In genomic region chr13:60410299-60410698, GRCh38 we compare ENCODE assay signal across 16 cellular contexts. TPM values are rescaled to one million over a fixed set of nuclear protein-coding genes. Genes with fewer than 3 reads are reported as not detected.
DNase-seq lines count a peak whose midpoint lies in the region; ATAC-seq, FAIRE-seq and TF ChIP-seq lines count a peak whose summit lies in the region.
"Had no signal": no experiment of that assay in that cellular context is flagged by ENCODE, and none has a peak within 500 bp of the region (broad histone marks: within the 10 kb centered on the region; RNA-seq: fewer than 3 reads in every experiment).

No MANE protein-coding gene starts in this region.

- intact Hi-C loops in right lobe of liver (cut with DNase I): no loop called here

- H3K27ac Mint-ChIP-seq in CD4-positive, CD25-positive, alpha-beta regulatory T cell: peak overlapping the region in 2 of 3 donors; percentile 24 to 49

- peaks cover 0 to 4% (median 0%) of the 10 kb centered on the region in 7 donors for H3K9me3 Mint-ChIP-seq in CD4-positive, CD25-positive, alpha-beta regulatory T cell

- peaks cover 20% of the 10 kb centered on the region for H3K36me3 Mint-ChIP-seq in CD4-positive, CD25-positive, alpha-beta regulatory T cell

- no peak for TF ChIP-seq POLR2A in GM12891 (IDR thresholded peaks at IDR 0.05; ENCODE audit: low read depth, low read length)
- no peak for TF ChIP-seq POLR2A in right lobe of liver (IDR thresholded peaks at IDR 0.05)

- DNase-seq in CD4-positive, CD25-positive, alpha-beta regulatory T cell: no peak
- no peak for DNase-seq in GM12891 (ENCODE audit: insufficient read length, low spot score)
- DNase-seq in SK-N-MC (ENCODE audit: low read depth, low spot score): no peak
- DNase-seq in foreskin melanocyte: peak; percentile 42
- DNase-seq in retina: no peak
- no peak for DNase-seq in NCI-H1436 treated with DMSO at 0.1 percent for 48 hours (lab: John Stamatoyannopoulos, UW)
- no peak for DNase-seq in right lobe of liver
- DNase-seq: EL, KBM-7, NCI-H1048, NCI-H146, NCI-H2081, NCI-H748 treated with DMSO at 0.1 percent for 48 hours, PC-3 had no signal

- H3K4me1 ChIP-seq in CD4-positive, CD25-positive, alpha-beta regulatory T cell (ENCODE audit: control insufficient read depth, insufficient read depth, low read length, poor library complexity, severe bottlenecking): peaks cover 17% of the 10 kb centered on the region
- H3K4me1 ChIP-seq in right lobe of liver: peaks cover 0 to 33% (median 13%) of the 10 kb centered on the region in 4 donors

- peak; percentile 54 for FAIRE-seq in GM12891 (lab: Jason Lieb, UNC)

- 63% methylated on average over 3 of the region's 3 CpGs for WGBS in right lobe of liver (ENCODE audit: insufficient coverage, low coverage, low lambda C conversion rate, missing lambda C conversion rate)

- H3K9me3 ChIP-seq in CD4-positive, CD25-positive, alpha-beta regulatory T cell (ENCODE audit: control insufficient read depth in 2 of 2, low read length in 2 of 2): no peaks in the 10 kb centered on the region
- H3K9me3 ChIP-seq in SK-N-MC (ENCODE audit: low read depth, low read length) (no peaks in the 10 kb centered on the region), right lobe of liver (no peaks in the 10 kb centered on the region)

- H3K4me3 Mint-ChIP-seq in CD4-positive, CD25-positive, alpha-beta regulatory T cell: peak overlapping the region; percentile 28 to 72 (median 36)

- peak overlapping the region; percentile 43 for H3K4me3 ChIP-seq in CD4-positive, CD25-positive, alpha-beta regulatory T cell (ENCODE audit: low read depth, low read length)
- H3K4me3 ChIP-seq in SK-N-MC (no peak overlapping the region; the same call in 1 of the 2 replicates), right lobe of liver (no peak overlapping the region)

- peaks cover 16 to 64% (median 51%) of the 10 kb centered on the region in 4 donors for H3K4me1 Mint-ChIP-seq in CD4-positive, CD25-positive, alpha-beta regulatory T cell

- H3K27ac ChIP-seq in CD4-positive, CD25-positive, alpha-beta regulatory T cell (ENCODE audit: insufficient read depth, low read length, poor library complexity, severe bottlenecking): no peak overlapping the region
- H3K27ac ChIP-seq in SK-N-MC: peak overlapping the region; percentile 59; the same call in 1 of the 2 replicates
- H3K27ac ChIP-seq in right lobe of liver: no peak overlapping the region
- H3K27ac ChIP-seq: C4-2B had no signal

- ATAC-seq in CD4-positive, CD25-positive, alpha-beta regulatory T cell (ENCODE audit: low read depth in 2 of 2): no peak
- no peak for ATAC-seq in right lobe of liver
- ATAC-seq: HCT116, PC-3 had no signal

- H3K9ac ChIP-seq in SK-N-MC (ENCODE audit: insufficient read length): no peak overlapping the region

- no peaks in the 10 kb centered on the region for H3K27me3 Mint-ChIP-seq in CD4-positive, CD25-positive, alpha-beta regulatory T cell

- H3K36me3 ChIP-seq in CD4-positive, CD25-positive, alpha-beta regulatory T cell (ENCODE audit: control insufficient read depth, insufficient read depth, low read length): no peaks in the 10 kb centered on the region
- H3K36me3 ChIP-seq in SK-N-MC (ENCODE audit: insufficient read depth, low read length) (peaks cover 13% of the 10 kb centered on the region; the same call in 1 of the 2 replicates), right lobe of liver (no peaks in the 10 kb centered on the region)

- no peaks in the 10 kb centered on the region for H3K27me3 ChIP-seq in CD4-positive, CD25-positive, alpha-beta regulatory T cell (ENCODE audit: control insufficient read depth, insufficient read depth, low read length)
- no peaks in the 10 kb centered on the region for H3K27me3 ChIP-seq in right lobe of liver

- TF ChIP-seq CTCF in right lobe of liver (IDR thresholded peaks at IDR 0.05): no peak

TF ChIP-seq in GM12891, 5 proteins besides CTCF, POLR2A, EP300 and RAD21:
- no peak for TF ChIP-seq POLR2AphosphoS5 (IDR thresholded peaks at IDR 0.05; ENCODE audit: low read depth, low read length)
- TF ChIP-seq SPI1 (IDR thresholded peaks at IDR 0.05; ENCODE audit: low read depth, low read length): no peak
- no peak for TF ChIP-seq TAF1 (IDR thresholded peaks at IDR 0.05; ENCODE audit: low read depth, low read length)
- TF ChIP-seq POU2F2 (IDR thresholded peaks at IDR 0.05; ENCODE audit: low read depth, low read length): no peak
- TF ChIP-seq PAX5 (IDR thresholded peaks at IDR 0.05; ENCODE audit: insufficient read depth, low read length, severe bottlenecking): no peak

RNA-seq across cellular contexts. Expression of gene TDRD3, which starts 13.3 kb away (rescaled TPM):
- total RNA-seq in CD4-positive, CD25-positive, alpha-beta regulatory T cell: 29.8 TPM
- 10 to 100 TPM in 2 of 4 donors, 1 to 10 TPM in 2; 9.0 to 10.2 (median 9.9) TPM for polyA plus RNA-seq in CD4-positive, CD25-positive, alpha-beta regulatory T cell
- polyA plus RNA-seq in GM12891 (2012; ENCODE audit: low read depth, missing spikeins): 6.8 TPM
- 10 to 100 TPM in 5 of 6 experiments, 1 to 10 TPM in 1; 9.6 to 12.8 (median 11.4) TPM for total RNA-seq in right lobe of liver
